Comparison of ENCODE assay signal across 9 cellular contexts in the genomic region with DNA sequence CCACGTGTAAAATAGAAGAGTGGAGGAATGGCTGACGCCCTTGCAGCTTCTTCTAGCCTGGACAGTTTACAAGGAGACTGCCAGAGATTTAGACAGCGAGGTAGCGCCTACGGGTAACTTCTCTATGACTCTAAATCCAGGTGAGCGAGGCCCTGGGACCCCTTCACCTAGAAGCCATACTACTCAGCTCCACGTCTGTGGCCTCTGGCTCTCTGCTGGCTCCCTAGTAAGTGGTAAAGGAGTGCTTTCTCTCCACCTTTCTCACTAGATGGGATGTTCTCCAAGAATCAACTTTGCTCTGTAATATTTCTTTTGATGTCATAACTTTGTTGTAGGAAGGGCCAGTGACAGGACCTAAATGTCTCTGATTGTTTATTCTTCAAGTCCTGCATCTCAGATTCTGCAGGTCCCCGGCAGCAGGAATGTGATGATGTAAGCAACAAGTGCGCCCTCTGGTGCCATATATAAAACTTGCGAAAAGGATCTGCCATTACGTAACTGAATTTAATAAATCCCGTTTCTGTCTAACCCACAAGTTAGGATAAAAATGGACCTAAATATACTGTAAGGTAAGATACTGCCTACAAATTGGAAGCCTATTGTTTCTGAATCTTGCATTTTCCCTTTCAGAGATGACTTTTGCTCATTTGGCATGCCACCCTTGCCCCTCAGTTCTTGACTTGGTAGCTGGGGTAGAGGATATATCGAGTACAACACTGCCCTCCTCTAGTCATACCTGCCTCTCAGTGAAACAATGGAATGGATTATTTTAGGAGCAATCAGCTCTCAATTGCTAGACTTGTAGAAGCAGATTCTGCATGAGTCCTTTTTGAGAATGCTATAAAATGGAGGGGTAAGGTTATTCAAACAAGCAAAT. TPM values are rescaled to one million over a fixed set of nuclear protein-coding genes. Genes with fewer than 3 reads are reported as not detected.
DNase-seq lines count a peak whose midpoint lies in the region; ATAC-seq, FAIRE-seq and TF ChIP-seq lines count a peak whose summit lies in the region.
"Had no signal": no experiment of that assay in that cellular context is flagged by ENCODE, and none has a peak within 500 bp of the region (broad histone marks: within the 10 kb centered on the region; RNA-seq: fewer than 3 reads in every experiment).

No MANE protein-coding gene starts in this region.

- no peak overlapping the region for H3K27ac ChIP-seq in PC-9
- no peak overlapping the region for H3K27ac ChIP-seq in body of pancreas
- no peak overlapping the region for H3K27ac ChIP-seq in suprapubic skin

- 29 to 31% methylated on average over 13 of the region's 13 CpGs for whole genome bisulfite sequencing in body of pancreas, 2 donors
- 39% methylated on average over 13 of the region's 13 CpGs for WGBS in suprapubic skin

- no peak overlapping the region for H2AFZ ChIP-seq in PC-9

- H3K36me3 ChIP-seq in PC-9 (ENCODE audit: low read depth) (no peaks in the 10 kb centered on the region), body of pancreas (replicated peaks in 1 of 2; ENCODE audit: insufficient read depth in 1 of 2, low read depth in 2 of 2) (no peaks in the 10 kb centered on the region), suprapubic skin (no peaks in the 10 kb centered on the region)

- POLR2A ChIA-PET in PC-9 (lab: Charles Lee; ENCODE audit: unreplicated experiment): no interaction called here

- BruUV-seq in PC-9 (replicated peaks; lab: Mats Ljungman, UMichigan): no TSS peak

- H3K4me1 ChIP-seq in PC-9 (replicated peaks; ENCODE audit: insufficient read depth) (no peaks in the 10 kb centered on the region), body of pancreas (peaks cover 9% of the 10 kb centered on the region), suprapubic skin (no peaks in the 10 kb centered on the region)

- peak; percentile 26 for DNase-seq in activated CD8-positive, alpha-beta memory T cell treated with anti-CD3 and anti-CD28 coated beads, Interleukin-2, amount 50 U/mL, for 4 hours
- DNase-seq in activated CD8-positive, alpha-beta memory T cell treated with anti-CD3 and anti-CD28 coated beads, Interleukin-2, amount 50 U/mL, for 48 hours: no peak
- DNase-seq in PC-9 (peak; percentile 51 to 67), body of pancreas (peak; percentile 65 to 79 (median 74)), suprapubic skin (ENCODE audit: low spot score in 2 of 2) (no peak)
- peak; percentile 8 to 25 (median 10) for DNase-seq in stimulated activated CD4-positive, alpha-beta T cell treated with anti-CD3 and anti-CD28 coated beads, TNF-alpha, amount 100 ng/mL, for 24 hours (ENCODE audit: low read depth in 3 of 3)

- H3K27me3 ChIP-seq in PC-9 (ENCODE audit: insufficient read depth, low read depth): peaks cover 21% of the 10 kb centered on the region; the same call in 1 of the 2 replicates
- H3K27me3 ChIP-seq in body of pancreas: no peaks in the 10 kb centered on the region
- no peaks in the 10 kb centered on the region for H3K27me3 ChIP-seq in suprapubic skin

- TF ChIP-seq RAD21 in Ishikawa (IDR thresholded peaks at IDR 0.05; ENCODE audit: low read depth): peak; percentile 64

- TF ChIP-seq EP300 in Ishikawa (IDR thresholded peaks at IDR 0.05; ENCODE audit: borderline replicate concordance) (no peak), suprapubic skin (IDR thresholded peaks at IDR 0.05) (no peak)

- TF ChIP-seq POLR2A in body of pancreas (IDR thresholded peaks at IDR 0.05) (no peak), suprapubic skin (IDR thresholded peaks at IDR 0.05) (no peak)

- ATAC-seq in body of pancreas: peak; percentile 72

- TF ChIP-seq CTCF in PC-9 (conservative IDR thresholded peaks at IDR 0.05) (peak; percentile 86), body of pancreas (IDR thresholded peaks at IDR 0.05) (peak; percentile 23 to 75 (median 65)), suprapubic skin (IDR thresholded peaks at IDR 0.05) (peak in 1 of 2 donors; percentile 40)

- H3K4me2 ChIP-seq in PC-9: no peak overlapping the region

- no peaks in the 10 kb centered on the region for H4K20me1 ChIP-seq in PC-9 (ENCODE audit: insufficient read depth)

- intact Hi-C loops in PC-9 (cut with micrococcal nuclease; ENCODE audit: unreplicated experiment): loop anchor here (1.0 to 2.0 kb wide), 4 partner anchors 27 to 687 kb away; no protein-coding TSS in a partner anchor
- intact Hi-C loops in body of pancreas (cut with DNase I): no loop called here

- FAIRE-seq in islet of Langerhans (lab: Jason Lieb, UNC): peak; percentile 97
- FAIRE-seq: colon had no signal

- H3K9me3 ChIP-seq in PC-9 (ENCODE audit: insufficient read depth, low read depth): no peaks in the 10 kb centered on the region
- no peaks in the 10 kb centered on the region for H3K9me3 ChIP-seq in body of pancreas
- H3K9me3 ChIP-seq in suprapubic skin: no peaks in the 10 kb centered on the region

- H3K9me2 ChIP-seq in PC-9 (ENCODE audit: insufficient read depth): no peaks in the 10 kb centered on the region

- H3K4me3 ChIP-seq in PC-9 (no peak overlapping the region), body of pancreas (no peak overlapping the region), suprapubic skin (no peak overlapping the region)

- CTCF ChIA-PET in PC-9 (lab: Charles Lee): interaction anchor here (1.3 kb wide), 1 partner anchor 21 kb away, joined by 5 read pairs; no protein-coding TSS in a partner anchor

- no peaks in the 10 kb centered on the region for H3F3A ChIP-seq in PC-9 (ENCODE audit: insufficient read depth, low read depth)

- no peaks in the 10 kb centered on the region for H3K79me2 ChIP-seq in PC-9 (ENCODE audit: low read depth)

TF ChIP-seq in Ishikawa, 13 proteins besides CTCF, POLR2A, EP300 and RAD21:
- TF ChIP-seq TEAD4 (IDR thresholded peaks at IDR 0.05) (peak; percentile 71), FOXM1 (IDR thresholded peaks at IDR 0.05; ENCODE audit: borderline replicate concordance, low read depth) (no peak), CEBPB (IDR thresholded peaks at IDR 0.05) (peak; percentile 82; the same call in 1 of the 2 replicates)
TF ChIP-seq in Ishikawa: peak in this region for 2.

RNA-seq across cellular contexts. Expression of a gene that starts 11.0 kb away (rescaled TPM):
- total RNA-seq in PC-9 (2021): not detected in 2 replicates
- under 1 TPM in 1 of 2 donors, not detected in 1; 0.26 TPM for total RNA-seq in body of pancreas
- total RNA-seq in suprapubic skin: 1 to 10 TPM in 2 of 4 donors, under 1 TPM in 1, not detected in 1; 0.15 to 1.7 (median 1.3) TPM

Comparison
In these comparisons a context has a peak if more than half of its experiments do, and no peak if none do; other contexts are left out.
1. DNase-seq: peak in activated CD8-positive, alpha-beta memory T cell treated with anti-CD3 and anti-CD28 coated beads, Interleukin-2, amount 50 U/mL, for 4 hours (single experiment), PC-9 (2 of 2), body of pancreas (4 of 4) and stimulated activated CD4-positive, alpha-beta T cell treated with anti-CD3 and anti-CD28 coated beads, TNF-alpha, amount 100 ng/mL, for 24 hours (3 of 3); none in activated CD8-positive, alpha-beta memory T cell treated with anti-CD3 and anti-CD28 coated beads, Interleukin-2, amount 50 U/mL, for 48 hours (single experiment) and suprapubic skin (0 of 2).